In the genomic region with DNA sequence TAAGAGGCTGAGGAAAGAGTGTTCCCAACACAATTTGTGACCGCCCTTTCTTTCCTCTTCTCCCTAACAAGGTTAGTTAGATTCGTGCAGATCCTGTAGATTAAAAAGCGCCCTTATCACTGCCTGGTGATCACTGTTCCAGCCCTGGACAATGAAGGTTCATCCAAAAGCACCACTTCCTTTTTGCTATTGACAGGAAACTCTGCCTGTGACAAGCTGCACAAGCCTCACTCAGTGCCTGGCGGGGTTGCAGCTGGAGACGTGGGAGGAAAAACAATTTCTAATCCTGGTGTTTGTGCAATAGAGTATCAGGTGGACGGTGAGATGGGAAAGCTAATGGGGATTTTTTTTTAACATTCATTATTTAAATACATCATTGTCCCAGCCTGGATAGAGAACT, we compare ENCODE assay signal across 15 cellular contexts.
A peak's percentile ranks its signal among the peaks of the same experiment; 100 is the strongest.
DNase-seq lines count a peak whose midpoint lies in the region; ATAC-seq, FAIRE-seq and TF ChIP-seq lines count a peak whose summit lies in the region.
"Had no signal": no experiment of that assay in that cellular context is flagged by ENCODE, and none has a peak within 500 bp of the region (broad histone marks: within the 10 kb centered on the region; RNA-seq: fewer than 3 reads in every experiment).

No MANE protein-coding gene starts in this region.

- H3K4me3 ChIP-seq in SK-N-MC (no peak overlapping the region), H1 (ENCODE audit: extremely low read depth in 1 of 4, insufficient read depth in 2 of 4, low read depth in 3 of 4, low read length in 4 of 4) (no peak overlapping the region), spleen (no peak overlapping the region)
- H3K4me3 ChIP-seq: Peyer's patch, testis had no signal

- H3K4me1 Mint-ChIP-seq in progenitor cell of endocrine pancreas (ENCODE audit: low read depth) = peaks cover 3% of the 10 kb centered on the region

- no peak overlapping the region for H2AK5ac ChIP-seq in H1 (ENCODE audit: low read depth, low read length)

- no peak overlapping the region for H3K4me2 ChIP-seq in H1 (ENCODE audit: insufficient read depth in 1 of 2, low read depth in 2 of 2, low read length in 2 of 2)

- H3K27ac Mint-ChIP-seq in progenitor cell of endocrine pancreas = no peak overlapping the region
- H3K27ac Mint-ChIP-seq: brain had no signal

- H4K20me1 ChIP-seq in H1 (replicated peaks in 1 of 2; ENCODE audit: control insufficient read depth in 1 of 2, insufficient read depth in 2 of 2, low read length in 2 of 2) = no peaks in the 10 kb centered on the region

- H3K79me1 ChIP-seq in H1 (ENCODE audit: low read depth, low read length) = no peaks in the 10 kb centered on the region

- H3K27me3 Mint-ChIP-seq in progenitor cell of endocrine pancreas = no peaks in the 10 kb centered on the region

- no peak overlapping the region for H4K91ac ChIP-seq in H1 (replicated peaks; ENCODE audit: insufficient read length, low read length)

- H3K14ac ChIP-seq in H1 (ENCODE audit: insufficient read length) = no peak overlapping the region

- H3K27me3 ChIP-seq in H1 (replicated peaks in 1 of 4; ENCODE audit: control insufficient read depth in 3 of 4, extremely low read depth in 1 of 4, insufficient read depth in 3 of 4, low read length in 3 of 4) = no peaks in the 10 kb centered on the region
- H3K27me3 ChIP-seq in spleen (replicated peaks in 1 of 7) = no peaks in the 10 kb centered on the region
- H3K27me3 ChIP-seq: Peyer's patch, testis had no signal

- H3K9ac ChIP-seq in SK-N-MC (ENCODE audit: insufficient read length) = no peak overlapping the region
- no peak overlapping the region for H3K9ac ChIP-seq in H1 (replicated peaks in 1 of 4; ENCODE audit: extremely low read depth in 1 of 4, low read depth in 3 of 4, low read length in 3 of 4)

- peak overlapping the region; percentile 70; the same call in 1 of the 2 replicates for H2AFZ ChIP-seq in H1 (ENCODE audit: low read length)

- H3K18ac ChIP-seq in H1 (ENCODE audit: extremely low read depth, low read length) = no peak overlapping the region

- H4K8ac ChIP-seq in H1 (ENCODE audit: extremely low read depth, insufficient read depth, low read length) = no peak overlapping the region

- WGBS in H1 (ENCODE audit: extremely low coverage in 1 of 2, insufficient coverage in 1 of 2, insufficient read length in 1 of 2, insufficient replicate concordance in 2 of 2, low coverage in 1 of 2, low lambda C conversion rate in 2 of 2, missing lambda C conversion rate in 1 of 2), 2 experiments = 89% methylated on average over 6 of the region's 6 CpGs; no CpG with 5 or more reads in 1 of the 2 experiments
- 24 to 36% (median 31%) methylated on average over 6 of the region's 6 CpGs for WGBS in spleen, 5 donors

- TF ChIP-seq EP300 in H1 (IDR thresholded peaks at IDR 0.05; ENCODE audit: borderline replicate concordance in 1 of 2, low read depth in 2 of 2, low read length in 2 of 2) = no peak

- no peak for TF ChIP-seq CTCF in H1 (IDR thresholded peaks at IDR 0.05; ENCODE audit: control extremely low read depth in 1 of 3, insufficient read depth in 1 of 3, low read depth in 1 of 3, low read length in 3 of 3)
- TF ChIP-seq CTCF in spleen (IDR thresholded peaks at IDR 0.05 in 8 of 11, conservative IDR thresholded peaks at IDR 0.05 in 3 of 11) = no peak
- TF ChIP-seq CTCF in progenitor cell of endocrine pancreas (IDR thresholded peaks at IDR 0.05; ENCODE audit: unreplicated experiment) = no peak

- CTCF ChIA-PET in H1 (lab: Charles Lee; ENCODE audit: partially characterized antibody) = interaction anchor here (0.6 to 1.1 kb wide), 4 partner anchors 49 to 613 kb away, joined by 3 read pairs; no protein-coding TSS in a partner anchor

- peak; percentile 33 for ATAC-seq in left lobe of liver

- H3K4me1 ChIP-seq in H1 (replicated peaks in 1 of 4; ENCODE audit: control insufficient read depth in 3 of 4, insufficient read depth in 4 of 4, low read length in 3 of 4) (no peaks in the 10 kb centered on the region), spleen (peaks cover 0 to 6% (median 2%) of the 10 kb centered on the region in 6 donors)
- H3K4me1 ChIP-seq: Peyer's patch, testis had no signal

- DNase-seq in SK-N-MC (ENCODE audit: low read depth, low spot score) (no peak), H1 (ENCODE audit: low read depth in 1 of 2, low spot score in 2 of 2) (no peak), left lobe of liver (ENCODE audit: low spot score) (no peak), spleen (no peak), globus pallidus (ENCODE audit: low spot score) (no peak), superior temporal gyrus (ENCODE audit: extremely low spot score) (no peak), activated gamma-delta T cell (lab: John Stamatoyannopoulos, UW) (no peak), progenitor cell of endocrine pancreas (ENCODE audit: low spot score, unreplicated experiment) (no peak)
- DNase-seq: activated CD4-positive, alpha-beta T cell treated with anti-CD3 and anti-CD28 coated beads, Interleukin-2, amount 50 U/mL, for 48 hours; NCI-H1092 treated with DMSO at 0.1 percent for 48 hours; NCI-H446; Peyer's patch; testis had no signal

- H3K9me3 ChIP-seq in SK-N-MC (ENCODE audit: low read depth, low read length) (peaks cover 6% of the 10 kb centered on the region; the same call in 1 of the 2 replicates), H1 (ENCODE audit: insufficient read depth in 2 of 2, low read depth in 1 of 2, low read length in 1 of 2) (0 out of 4 replicates have a peak, but pooled peaks cover 0 to 4% of the 10 kb centered on the region in 2 experiments), spleen (peaks cover 0 to 9% (median 0%) of the 10 kb centered on the region in 8 donors)
- H3K9me3 ChIP-seq: Peyer's patch, testis had no signal

- no peaks in the 10 kb centered on the region for H3K9me3 Mint-ChIP-seq in progenitor cell of endocrine pancreas (ENCODE audit: low read depth)

- H2BK20ac ChIP-seq in H1 (ENCODE audit: low read length) = no peak overlapping the region

- no peak for TF ChIP-seq POLR2A in H1 (IDR thresholded peaks at IDR 0.05; ENCODE audit: control extremely low read depth in 1 of 2, low read depth in 2 of 2, low read length in 2 of 2)
- no peak for TF ChIP-seq POLR2A in spleen (IDR thresholded peaks at IDR 0.05)

- POLR2A ChIA-PET in H1 (lab: Charles Lee; ENCODE audit: partially characterized antibody) = no interaction called here

- intact Hi-C loops in spleen (cut with DNase I; ENCODE audit: low total_unique reads) = no loop called here

- no peak for TF ChIP-seq RAD21 in H1 (IDR thresholded peaks at IDR 0.05 in 1 of 2, conservative IDR thresholded peaks at IDR 0.05 in 1 of 2; ENCODE audit: low read depth in 2 of 2, low read length in 2 of 2)

- H3K36me3 Mint-ChIP-seq in progenitor cell of endocrine pancreas (ENCODE audit: insufficient read depth) = no peaks in the 10 kb centered on the region
- H3K36me3 Mint-ChIP-seq: brain had no signal

- H3K79me2 ChIP-seq in H1 (ENCODE audit: control insufficient read depth in 1 of 2, insufficient read depth in 2 of 2, low read length in 2 of 2) = no peaks in the 10 kb centered on the region

- H3K4me3 Mint-ChIP-seq in progenitor cell of endocrine pancreas (ENCODE audit: low read depth) = no peak overlapping the region
- H3K4me3 Mint-ChIP-seq: brain had no signal

- no peak overlapping the region for H4K5ac ChIP-seq in H1 (ENCODE audit: insufficient read length, low read depth, low read length)

- H3K56ac ChIP-seq in H1 (replicated peaks; ENCODE audit: insufficient read length, low read depth, low read length) = no peak overlapping the region

- no peak overlapping the region for H2BK12ac ChIP-seq in H1 (ENCODE audit: low read depth, low read length)

- no peaks in the 10 kb centered on the region; the same call in 1 of the 2 replicates for H3K23me2 ChIP-seq in H1 (ENCODE audit: low read depth, low read length)

- no peak overlapping the region for H2BK15ac ChIP-seq in H1 (ENCODE audit: low read length)

- H2BK5ac ChIP-seq in H1 (ENCODE audit: low read depth, low read length) = no peak overlapping the region

- no peak overlapping the region for H2BK120ac ChIP-seq in H1 (replicated peaks; ENCODE audit: low read depth, low read length)

- 0 out of 2 replicates have a peak overlapping the region, but pooled peaks have one; percentile 46 for H3K27ac ChIP-seq in SK-N-MC
- H3K27ac ChIP-seq in H1 (ENCODE audit: low read depth, low read length) = no peak overlapping the region
- peak overlapping the region in 7 of 8 donors; percentile 46 to 85 (median 71) for H3K27ac ChIP-seq in spleen
- H3K27ac ChIP-seq: Peyer's patch, testis had no signal

- no peak overlapping the region for H3K4ac ChIP-seq in H1 (replicated peaks; ENCODE audit: insufficient read length, low read depth, low read length)

- H3K23ac ChIP-seq in H1 (ENCODE audit: insufficient read length) = no peak overlapping the region

- H3K36me3 ChIP-seq in SK-N-MC (ENCODE audit: insufficient read depth, low read length) (no peaks in the 10 kb centered on the region), H1 (ENCODE audit: control insufficient read depth in 2 of 4, insufficient read depth in 4 of 4, low read length in 3 of 4) (no peaks in the 10 kb centered on the region), spleen (no peaks in the 10 kb centered on the region)
- H3K36me3 ChIP-seq: Peyer's patch had no signal

- FAIRE-seq in H1 (lab: Jason Lieb, UNC) = no peak
- FAIRE-seq: HTR-8/SVneo had no signal

TF ChIP-seq in H1, 55 proteins besides CTCF, POLR2A, EP300 and RAD21:
- TF ChIP-seq JUND (IDR thresholded peaks at IDR 0.05; ENCODE audit: low read length) (no peak), BCL11A (IDR thresholded peaks at IDR 0.05; ENCODE audit: low read depth in 2 of 2, low read length in 2 of 2) (no peak), SP1 (IDR thresholded peaks at IDR 0.05; ENCODE audit: low read depth, low read length) (no peak), SIX5 (IDR thresholded peaks at IDR 0.05; ENCODE audit: low read depth, low read length) (no peak), TAF7 (optimal IDR thresholded peaks at IDR 0.05; ENCODE audit: borderline replicate concordance, low read depth, low read length) (no peak), POU5F1 (IDR thresholded peaks at IDR 0.05; ENCODE audit: low read depth, low read length) (no peak), ZNF274 (IDR thresholded peaks at IDR 0.05; ENCODE audit: borderline replicate concordance, extremely low read depth, low read length) (no peak), MAFK (IDR thresholded peaks at IDR 0.05; ENCODE audit: low read depth, low read length) (no peak), EGR1 (IDR thresholded peaks at IDR 0.05; ENCODE audit: borderline replicate concordance, low read depth, low read length) (no peak), EZH2 (IDR thresholded peaks at IDR 0.05; ENCODE audit: low read depth, low read length, severe bottlenecking) (no peak), GTF2F1 (IDR thresholded peaks at IDR 0.05; ENCODE audit: borderline replicate concordance, low read depth, low read length) (no peak), FOSL1 (IDR thresholded peaks at IDR 0.05; ENCODE audit: insufficient read depth, low read depth, low read length) (no peak), SUZ12 (IDR thresholded peaks at IDR 0.05; ENCODE audit: low read length) (no peak)
- TF ChIP-seq, protein P1, sequence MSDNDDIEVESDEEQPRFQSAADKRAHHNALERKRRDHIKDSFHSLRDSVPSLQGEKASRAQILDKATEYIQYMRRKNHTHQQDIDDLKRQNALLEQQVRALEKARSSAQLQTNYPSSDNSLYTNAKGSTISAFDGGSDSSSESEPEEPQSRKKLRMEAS (IDR thresholded peaks at IDR 0.05) = no peak
